14 cellular contexts compared by ENCODE assay signal in genomic region chr2:64291181-64291580, GRCh38.
DNase-seq lines count a peak whose midpoint lies in the region; ATAC-seq, FAIRE-seq and TF ChIP-seq lines count a peak whose summit lies in the region.
"Had no signal": no experiment of that assay in that cellular context is flagged by ENCODE, and none has a peak within 500 bp of the region (broad histone marks: within the 10 kb centered on the region; RNA-seq: fewer than 3 reads in every experiment).

No MANE protein-coding gene starts in this region.

- no peaks in the 10 kb centered on the region for H3K9me3 ChIP-seq in GM12878 (replicated peaks; ENCODE audit: control insufficient read depth, insufficient read depth, low read length)

- H4K20me1 ChIP-seq in GM12878 (ENCODE audit: control insufficient read depth, insufficient read depth) = no peaks in the 10 kb centered on the region

- no peaks in the 10 kb centered on the region for H3K36me3 ChIP-seq in GM12878 (ENCODE audit: control insufficient read depth in 2 of 2, insufficient read depth in 2 of 2, low read length in 1 of 2)

- 94% methylated on average over 1 of the region's 1 CpG for WGBS in GM12878 (ENCODE audit: insufficient coverage, insufficient replicate concordance, low lambda C conversion rate, missing lambda C conversion rate)

- no peak for TF ChIP-seq CTCF in GM12878 (IDR thresholded peaks at IDR 0.05 in 2 of 3, conservative IDR thresholded peaks at IDR 0.05 in 1 of 3; ENCODE audit: control insufficient read depth in 2 of 3, extremely low read depth in 1 of 3, insufficient read depth in 1 of 3, low read depth in 3 of 3, low read length in 3 of 3)

- POLR2A ChIA-PET in GM12878 (lab: Charles Lee) = interaction anchor here (1.1 to 2.0 kb wide), 4 partner anchors 28 to 150 kb away, joined by 3 to 5 read pairs (median 3); no protein-coding TSS in a partner anchor

- in situ Hi-C loops in GM12878 (cut with MboI) = no loop called here

- RAD21 ChIA-PET in GM12878 (lab: Charles Lee; ENCODE audit: unreplicated experiment) = interaction anchor here (0.7 to 9.1 kb wide), 3 partner anchors 27 to 77 kb away, joined by 3 to 157 read pairs (median 4); no protein-coding TSS in a partner anchor

- H3K4me3 ChIP-seq in GM12878 = no peak overlapping the region

- intact Hi-C loops in GM12878 (cut with micrococcal nuclease; ENCODE audit: unreplicated experiment) (no loop called here), left ventricle myocardium superior (cut with micrococcal nuclease) (no loop called here)

- SMC1A ChIA-PET in GM12878 (lab: Charles Lee; ENCODE audit: uncharacterized antibody, unreplicated experiment) = interaction anchor here (1.0 to 2.3 kb wide), 6 partner anchors 9 to 228 kb away, joined by 3 to 9 read pairs (median 4); no protein-coding TSS in a partner anchor

- no TSS peak for BruUV-seq in GM12878 (replicated peaks; lab: Mats Ljungman, UMichigan)

- TF ChIP-seq EP300 in GM12878 (IDR thresholded peaks at IDR 0.05; ENCODE audit: borderline replicate concordance in 1 of 2, control insufficient read depth in 1 of 2, low read depth in 2 of 2, low read length in 2 of 2) = no peak

- CTCF ChIA-PET in GM12878 (lab: Yijun Ruan, JAX) = interaction anchor here (1.1 to 11.9 kb wide), 3 partner anchors 21 to 37 kb away, joined by 4 to 109 read pairs (median 7); no protein-coding TSS in a partner anchor

- H3K9ac ChIP-seq in GM12878 (ENCODE audit: control insufficient read depth, insufficient read depth, low read length) = no peak overlapping the region

- no peak for TF ChIP-seq POLR2A in GM12878 (IDR thresholded peaks at IDR 0.05; ENCODE audit: low read depth, low read length)

- no peak for TF ChIP-seq RAD21 in GM12878 (IDR thresholded peaks at IDR 0.05; ENCODE audit: insufficient read depth, low read depth, low read length)

- FAIRE-seq in GM12878 (lab: Jason Lieb, UNC) = no peak
- FAIRE-seq: TTC549 had no signal

- H3K79me2 ChIP-seq in GM12878 (ENCODE audit: control insufficient read depth, insufficient read depth, low read length) = no peaks in the 10 kb centered on the region

- no peak overlapping the region for H2AFZ ChIP-seq in GM12878 (ENCODE audit: control insufficient read depth, low read depth, low read length)

- ATAC-seq in GM12878 (no peak), left ventricle myocardium superior (no peak)
- ATAC-seq: Panc1, sciatic nerve had no signal

- no peak overlapping the region for H3K4me2 ChIP-seq in GM12878 (ENCODE audit: control insufficient read depth, insufficient read depth)

- peaks cover 12% of the 10 kb centered on the region for H3K4me1 ChIP-seq in GM12878 (ENCODE audit: control insufficient read depth, insufficient read depth, low read length)

- no peak overlapping the region for H3K27ac ChIP-seq in GM12878 (ENCODE audit: control insufficient read depth, insufficient read depth)

- DNase-seq in A172 (ENCODE audit: low spot score) (peak; percentile 91), HK-2 (ENCODE audit: unreplicated experiment) (peak; percentile 34), GM12878 (ENCODE audit: low read depth, low spot score) (no peak), hepatic stellate cell (ENCODE audit: low spot score) (peak; percentile 68), DMS53 treated with DMSO at 0.1 percent for 48 hours (lab: John Stamatoyannopoulos, UW; ENCODE audit: unreplicated experiment) (no peak), germinal center (ENCODE audit: low spot score) (no peak), hippocampal formation (lab: John Stamatoyannopoulos, UW) (no peak), left ventricle myocardium superior (no peak)
- DNase-seq: activated CD8-positive, alpha-beta memory T cell treated with anti-CD3 and anti-CD28 coated beads, Interleukin-2, amount 50 U/mL, for 48 hours; amygdala; naive B cell had no signal

- H3K27me3 ChIP-seq in GM12878 (replicated peaks in 1 of 2; ENCODE audit: control insufficient read depth in 2 of 2, insufficient read depth in 2 of 2, low read length in 1 of 2) = no peaks in the 10 kb centered on the region

TF ChIP-seq in GM12878, 131 proteins besides CTCF, POLR2A, EP300 and RAD21:
- TF ChIP-seq SIN3A (IDR thresholded peaks at IDR 0.05; ENCODE audit: low read depth, low read length) (no peak), MEF2B (IDR thresholded peaks at IDR 0.05; ENCODE audit: partially characterized antibody, poor library complexity, severe bottlenecking) (peak; percentile 93), ZBTB4 (CRISPR knock-in tag; IDR thresholded peaks at IDR 0.05) (no peak)
TF ChIP-seq in GM12878: peak in this region for 1.

Comparison
In these comparisons a context has a peak if more than half of its experiments do, and no peak if none do; other contexts are left out.
1. DNase-seq: peak in A172 (single experiment), HK-2 (single experiment) and hepatic stellate cell (single experiment); none in GM12878 (single experiment), DMS53 treated with DMSO at 0.1 percent for 48 hours (single experiment), germinal center (single experiment), hippocampal formation (0 of 2) and left ventricle myocardium superior (single experiment).